ENCODE assay signal across 30 cellular contexts in genomic region chr7:80675090-80675489, GRCh38. TPM values are rescaled to one million over a fixed set of nuclear protein-coding genes. Genes with fewer than 3 reads are reported as not detected.
"Had no signal": no experiment of that assay in that cellular context is flagged by ENCODE, and none has a peak within 500 bp of the region (broad histone marks: within the 10 kb centered on the region; RNA-seq: fewer than 3 reads in every experiment).

No MANE protein-coding gene starts in this region.

- H3K27ac ChIP-seq: brain microvascular endothelial cell, epithelial cell of prostate, esophagus squamous epithelium, WERI-Rb-1 had no signal

- H3K4me3 ChIP-seq: esophagus squamous epithelium had no signal

- H3K9me3 ChIP-seq: esophagus squamous epithelium had no signal

- DNase-seq: activated B cell treated with CpG ODN at 0.5 μM for 24 hours; activated CD4-positive, alpha-beta memory T cell treated with anti-CD3 and anti-CD28 coated beads, Interleukin-2, amount 10 ng/mL, durations not matched to agents 7 days and 5 days; activated CD4-positive, alpha-beta T cell treated with anti-CD3 and anti-CD28 coated beads, Interleukin-2, amount 10 ng/mL, durations not matched to agents 24 days and 14 days; activated CD4-positive, alpha-beta T cell treated with anti-CD3 and anti-CD28 coated beads, Interleukin-2, amount 50 U/mL, for 4 hours; activated CD8-positive, alpha-beta memory T cell treated with anti-CD3 and anti-CD28 coated beads, Interleukin-2, amount 50 U/mL, for 48 hours; activated effector memory CD4-positive, alpha-beta T cell treated with Interleukin-2 at 50 U/mL for 16 hours; activated gamma-delta T cell treated with Interleukin-2 at 50 U/mL for 16 hours; activated naive CD4-positive, alpha-beta T cell treated with anti-CD3 and anti-CD28 coated beads, Interleukin-2, amount 50 U/mL, for 16 hours; activated naive CD4-positive, alpha-beta T cell treated with Interleukin-2 at 50 U/mL for 16 hours; activated T-cell treated with anti-CD3 and anti-CD28 coated beads for 4 hours; activated T-cell treated with anti-CD3 and anti-CD28 coated beads, Interleukin-2, amount 50 U/mL, for 4 hours; amniotic stem cell; anterior cingulate cortex; brain microvascular endothelial cell; caudate nucleus; cortex of kidney; dermis blood vessel endothelial cell; effector CD4-positive, alpha-beta T cell; effector memory CD8-positive, alpha-beta T cell; esophagus squamous epithelium; head of caudate nucleus; T-cell; T1000; WERI-Rb-1 had no signal

- ATAC-seq: activated CD4-positive, CD25-positive, alpha-beta regulatory T cell treated with anti-CD3 and anti-CD28 coated beads, Interleukin-2, amount 50 U/mL, for 24 hours; activated T-cell treated with anti-CD3 and anti-CD28 coated beads, Interleukin-2, amount 50 U/mL, for 4 hours; activated T-helper 17 cell treated with anti-CD3 and anti-CD28 coated beads, Interleukin-2, amount 50 U/mL, for 72 hours; effector memory CD8-positive, alpha-beta T cell; T-cell had no signal

- H3K4me1 ChIP-seq: esophagus squamous epithelium had no signal

- FAIRE-seq: astrocyte, colon, frontal cortex had no signal

- H3K27me3 ChIP-seq: brain microvascular endothelial cell, esophagus squamous epithelium had no signal

- H3K36me3 ChIP-seq: brain microvascular endothelial cell, esophagus squamous epithelium, WERI-Rb-1 had no signal

RNA-seq across cellular contexts. Expression of gene CD36, which starts 36.6 kb away (rescaled TPM):
- total RNA-seq: activated CD4-positive, alpha-beta memory T cell treated with anti-CD3 and anti-CD28 coated beads, Interleukin-2, amount 10 ng/mL, durations not matched to agents 7 days and 5 days; activated CD4-positive, alpha-beta T cell treated with anti-CD3 and anti-CD28 coated beads, Interleukin-2, amount 10 ng/mL, durations not matched to agents 24 days and 14 days; activated T-helper 17 cell treated with anti-CD3 and anti-CD28 coated beads, Interleukin-2, amount 50 U/mL, for 72 hours had no signal
